In the genomic region with DNA sequence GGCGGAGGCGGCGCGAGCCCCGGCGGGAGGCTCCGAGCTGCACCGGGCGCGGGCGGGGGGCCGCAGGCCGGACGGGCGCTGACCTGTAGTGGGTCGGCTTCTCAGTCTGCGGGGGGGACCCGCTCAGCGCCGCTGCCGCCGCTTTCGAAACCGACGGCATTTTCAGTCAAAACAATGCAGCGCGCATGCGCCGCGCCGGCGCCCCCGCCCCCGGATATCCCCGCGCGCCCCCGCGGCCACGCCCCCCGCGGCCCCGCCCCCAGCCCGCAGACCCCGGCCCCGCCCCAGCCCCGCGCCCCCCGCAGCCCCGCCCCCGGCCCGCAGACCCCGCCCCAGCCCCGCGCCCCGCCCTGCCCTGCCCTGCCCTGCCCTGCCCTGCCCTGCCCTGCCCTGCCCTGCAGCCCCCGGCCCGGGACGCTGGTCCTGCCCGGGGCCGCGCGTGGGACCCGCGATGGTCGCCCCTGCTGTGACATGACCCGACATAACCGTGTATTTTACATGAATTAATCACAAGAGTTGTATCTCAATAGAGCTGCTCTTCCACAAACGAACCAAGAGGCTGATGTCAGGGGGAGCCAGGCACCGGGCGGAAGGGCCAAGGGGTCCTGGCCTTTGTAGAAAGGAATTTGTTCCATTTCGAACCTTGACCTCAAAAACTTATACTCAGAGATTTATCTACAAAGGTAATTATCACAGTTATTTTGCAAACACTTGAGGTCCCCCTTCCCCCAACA, we compare ENCODE assay signal across 8 cellular contexts. TPM values are rescaled to one million over a fixed set of nuclear protein-coding genes. Genes with fewer than 3 reads are reported as not detected.
DNase-seq lines count a peak whose midpoint lies in the region; FAIRE-seq and TF ChIP-seq lines count a peak whose summit lies in the region.

A gene with protein sequence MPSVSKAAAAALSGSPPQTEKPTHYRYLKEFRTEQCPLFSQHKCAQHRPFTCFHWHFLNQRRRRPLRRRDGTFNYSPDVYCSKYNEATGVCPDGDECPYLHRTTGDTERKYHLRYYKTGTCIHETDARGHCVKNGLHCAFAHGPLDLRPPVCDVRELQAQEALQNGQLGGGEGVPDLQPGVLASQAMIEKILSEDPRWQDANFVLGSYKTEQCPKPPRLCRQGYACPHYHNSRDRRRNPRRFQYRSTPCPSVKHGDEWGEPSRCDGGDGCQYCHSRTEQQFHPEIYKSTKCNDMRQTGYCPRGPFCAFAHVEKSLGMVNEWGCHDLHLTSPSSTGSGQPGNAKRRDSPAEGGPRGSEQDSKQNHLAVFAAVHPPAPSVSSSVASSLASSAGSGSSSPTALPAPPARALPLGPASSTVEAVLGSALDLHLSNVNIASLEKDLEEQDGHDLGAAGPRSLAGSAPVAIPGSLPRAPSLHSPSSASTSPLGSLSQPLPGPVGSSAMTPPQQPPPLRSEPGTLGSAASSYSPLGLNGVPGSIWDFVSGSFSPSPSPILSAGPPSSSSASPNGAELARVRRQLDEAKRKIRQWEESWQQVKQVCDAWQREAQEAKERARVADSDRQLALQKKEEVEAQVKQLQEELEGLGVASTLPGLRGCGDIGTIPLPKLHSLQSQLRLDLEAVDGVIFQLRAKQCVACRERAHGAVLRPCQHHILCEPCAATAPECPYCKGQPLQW (minus strand): TSS at position 173 of the 734 bp plus-strand sequence. CDS start 13 bp downstream, at position 160.

- H4K8ac ChIP-seq in H1 (ENCODE audit: extremely low read depth, insufficient read depth, low read length): peak within 1 kb of the TSS; percentile 86

- peaks cover 4% of the 10 kb centered on the region; the same call in 1 of the 2 replicates for H3K79me1 ChIP-seq in H1 (ENCODE audit: low read depth, low read length)

- TF ChIP-seq CTCF in H1 (IDR thresholded peaks at IDR 0.05; ENCODE audit: control extremely low read depth in 1 of 3, insufficient read depth in 1 of 3, low read depth in 1 of 3, low read length in 3 of 3): no peak

- no peak within 1 kb of the TSS for H2BK15ac ChIP-seq in H1 (ENCODE audit: low read length)

- H3K27ac ChIP-seq in H1 (ENCODE audit: low read depth, low read length): no peak within 1 kb of the TSS; the same call in 1 of the 2 replicates

- H3K56ac ChIP-seq in H1 (replicated peaks; ENCODE audit: insufficient read length, low read depth, low read length): peak within 1 kb of the TSS; percentile 46

- FAIRE-seq in H1 (lab: Jason Lieb, UNC): no peak

- peak; percentile 65 for DNase-seq in ELR (ENCODE audit: low read depth)
- peak; percentile 88 for DNase-seq in HEK293T (ENCODE audit: extremely low spot score)
- peak; percentile 1 for DNase-seq in NCI-H526 treated with DMSO at 0.1 percent for 48 hours (lab: John Stamatoyannopoulos, UW)
- peak; percentile 55 to 74 (median 56) for DNase-seq in activated CD8-positive, alpha-beta memory T cell treated with anti-CD3 and anti-CD28 coated beads for 48 hours (ENCODE audit: low read depth in 2 of 3, low spot score in 2 of 3)
- DNase-seq in H1 (ENCODE audit: low read depth in 1 of 2, low spot score in 2 of 2): peak in 1 of 2 experiments; percentile 88
- DNase-seq in mesenteric fat pad (ENCODE audit: low spot score): peak; percentile 94
- peak; percentile 61 for DNase-seq in stimulated activated CD8-positive, alpha-beta memory T cell treated with anti-CD3 and anti-CD28 coated beads, Interleukin-15, amount 100 ng/mL, for 1 hour (ENCODE audit: low read depth)
- no peak for DNase-seq in GOT3 (lab: John Stamatoyannopoulos, UW)

- no peak for TF ChIP-seq EP300 in H1 (IDR thresholded peaks at IDR 0.05; ENCODE audit: borderline replicate concordance in 1 of 2, low read depth in 2 of 2, low read length in 2 of 2)

- H2BK20ac ChIP-seq in H1 (ENCODE audit: low read length): no peak within 1 kb of the TSS

- CTCF ChIA-PET in HEK293T (lab: Yijun Ruan, JAX): no interaction called here
- CTCF ChIA-PET in H1 (lab: Charles Lee; ENCODE audit: partially characterized antibody): interaction anchor here (0.8 to 1.8 kb wide), 3 partner anchors 12 to 84 kb away, joined by 3 read pairs; no protein-coding TSS in a partner anchor

- no peak within 1 kb of the TSS; the same call in 1 of the 2 replicates for H3K18ac ChIP-seq in H1 (ENCODE audit: extremely low read depth, low read length)

- H2AFZ ChIP-seq in H1 (ENCODE audit: low read length): no peak within 1 kb of the TSS

- H4K5ac ChIP-seq in H1 (ENCODE audit: insufficient read length, low read depth, low read length): peak within 1 kb of the TSS; percentile 60

- no peak within 1 kb of the TSS for H3K14ac ChIP-seq in H1 (ENCODE audit: insufficient read length)

- H3K27me3 ChIP-seq in H1 (replicated peaks in 1 of 4; ENCODE audit: control insufficient read depth in 3 of 4, extremely low read depth in 1 of 4, insufficient read depth in 3 of 4, low read length in 3 of 4): no peaks in the 10 kb centered on the region

- 16% methylated on average over 16 of the region's 72 CpGs; no CpG with 5 or more reads in 1 of the 2 experiments for WGBS in H1 (ENCODE audit: extremely low coverage in 1 of 2, insufficient coverage in 1 of 2, insufficient read length in 1 of 2, insufficient replicate concordance in 2 of 2, low coverage in 1 of 2, low lambda C conversion rate in 2 of 2, missing lambda C conversion rate in 1 of 2), 2 experiments

- peaks cover 3% of the 10 kb centered on the region for H3K23me2 ChIP-seq in H1 (ENCODE audit: low read depth, low read length)

- no peak within 1 kb of the TSS for H2BK5ac ChIP-seq in H1 (ENCODE audit: low read depth, low read length)

- peak within 1 kb of the TSS; percentile 60; the same call in 1 of the 2 replicates for H2BK12ac ChIP-seq in H1 (ENCODE audit: low read depth, low read length)

- peak within 1 kb of the TSS; percentile 62 to 98 (median 78) for H3K4me3 ChIP-seq in H1 (ENCODE audit: extremely low read depth in 1 of 4, insufficient read depth in 2 of 4, low read depth in 3 of 4, low read length in 4 of 4)

- no peak for TF ChIP-seq POLR2A in H1 (IDR thresholded peaks at IDR 0.05; ENCODE audit: control extremely low read depth in 1 of 2, low read depth in 2 of 2, low read length in 2 of 2)

- H4K91ac ChIP-seq in H1 (replicated peaks; ENCODE audit: insufficient read length, low read length): peak within 1 kb of the TSS; percentile 15

- H3K4me1 ChIP-seq in H1 (replicated peaks in 1 of 4; ENCODE audit: control insufficient read depth in 3 of 4, insufficient read depth in 4 of 4, low read length in 3 of 4): peaks cover 0 to 3% (median 2%) of the 10 kb centered on the region in 4 experiments; a peak in 5 of 7 replicates

- POLR2A ChIA-PET in HEK293T (lab: Yijun Ruan, JAX) (no interaction called here), H1 (lab: Charles Lee; ENCODE audit: partially characterized antibody) (interaction anchor here (1.0 to 1.1 kb wide), 2 partner anchors 12 to 19 kb away, joined by 3 to 4 read pairs; no protein-coding TSS in a partner anchor)

- peak within 1 kb of the TSS in 3 of 4 experiments; percentile 54 to 89 (median 71); a peak in 4 of 7 replicates for H3K9ac ChIP-seq in H1 (replicated peaks in 1 of 4; ENCODE audit: extremely low read depth in 1 of 4, low read depth in 3 of 4, low read length in 3 of 4)

- H3K36me3 ChIP-seq in H1 (ENCODE audit: control insufficient read depth in 2 of 4, insufficient read depth in 4 of 4, low read length in 3 of 4): no peaks in the 10 kb centered on the region; a peak in 3 of 8 replicates

- H2AK5ac ChIP-seq in H1 (ENCODE audit: low read depth, low read length): no peak within 1 kb of the TSS

- TF ChIP-seq RAD21 in H1 (IDR thresholded peaks at IDR 0.05 in 1 of 2, conservative IDR thresholded peaks at IDR 0.05 in 1 of 2; ENCODE audit: low read depth in 2 of 2, low read length in 2 of 2): no peak

- no peaks in the 10 kb centered on the region for H3K9me3 ChIP-seq in H1 (ENCODE audit: insufficient read depth in 2 of 2, low read depth in 1 of 2, low read length in 1 of 2)

- H3K4me2 ChIP-seq in H1 (ENCODE audit: insufficient read depth in 1 of 2, low read depth in 2 of 2, low read length in 2 of 2): peak within 1 kb of the TSS; percentile 22 to 76

- H3K79me2 ChIP-seq in H1 (ENCODE audit: control insufficient read depth in 1 of 2, insufficient read depth in 2 of 2, low read length in 2 of 2): peaks cover under 1 to 14% of the 10 kb centered on the region in 2 experiments

- H4K20me1 ChIP-seq in H1 (replicated peaks in 1 of 2; ENCODE audit: control insufficient read depth in 1 of 2, insufficient read depth in 2 of 2, low read length in 2 of 2): peaks cover 2 to 10% of the 10 kb centered on the region in 2 experiments

- no peak within 1 kb of the TSS for H2BK120ac ChIP-seq in H1 (replicated peaks; ENCODE audit: low read depth, low read length)

- H3K23ac ChIP-seq in H1 (ENCODE audit: insufficient read length): no peak within 1 kb of the TSS

- H3K4ac ChIP-seq in H1 (replicated peaks; ENCODE audit: insufficient read length, low read depth, low read length): peak within 1 kb of the TSS; percentile 69

TF ChIP-seq in HEK293T, 16 proteins besides CTCF, POLR2A, EP300 and RAD21 (continues in another document):
- TF ChIP-seq ZNF384 (IDR thresholded peaks at IDR 0.05): no peak
- TF ChIP-seq L3MBTL2 (conservative IDR thresholded peaks at IDR 0.05): no peak
- TF ChIP-seq BHLHE40 (IDR thresholded peaks at IDR 0.05; ENCODE audit: borderline replicate concordance): no peak
- no peak for TF ChIP-seq SUZ12 (IDR thresholded peaks at IDR 0.05)
- TF ChIP-seq TARDBP (IDR thresholded peaks at IDR 0.05): no peak
- no peak for TF ChIP-seq FOXK2 (IDR thresholded peaks at IDR 0.05)
- TF ChIP-seq FOXM1 (IDR thresholded peaks at IDR 0.05; ENCODE audit: borderline replicate concordance): no peak; the same call in 1 of the 2 replicates
- no peak for TF ChIP-seq ELF4 (IDR thresholded peaks at IDR 0.05)

TF ChIP-seq in H1, 55 proteins besides CTCF, POLR2A, EP300 and RAD21:
- TF ChIP-seq TAF1 (IDR thresholded peaks at IDR 0.05; ENCODE audit: low read depth, low read length): peak; percentile 50
- peak; percentile 66 for TF ChIP-seq NRF1 (IDR thresholded peaks at IDR 0.05; ENCODE audit: low read depth, low read length)
- 0 out of 2 replicates have a peak, but pooled peaks have one; percentile 4 for TF ChIP-seq CEBPB (IDR thresholded peaks at IDR 0.05; ENCODE audit: low read depth, low read length)
- peak; percentile 41; the same call in 1 of the 2 replicates for TF ChIP-seq EGR1 (IDR thresholded peaks at IDR 0.05; ENCODE audit: borderline replicate concordance, low read depth, low read length)
- no peak for TF ChIP-seq GTF2F1 (IDR thresholded peaks at IDR 0.05; ENCODE audit: borderline replicate concordance, low read depth, low read length)
TF ChIP-seq in H1: peak in this region for 4.

RNA-seq across cellular contexts. Expression of the gene that starts here (rescaled TPM):
- 31.8 and 32.1 TPM in 2 replicates for total RNA-seq in H1 (2021; fragmentation: NEBNext Ultra II Directional; extraction: Animal tissue kit (Norgen Biotek cat#: 25700))
- polyA plus RNA-seq in H1 (2011; rRNA removed): 25.1 and 32.0 TPM in 2 replicates
- 32.1 TPM for polyA plus RNA-seq in H1 (2011; cell fraction: cytosol; rRNA removed)
- 126 TPM for polyA plus RNA-seq in H1 (2011; cell fraction: nucleus; rRNA removed)
- 11.6 to 23.0 TPM (median 17.3 TPM) in 4 replicates for polyA plus RNA-seq in H1 (2012, experiment 1 of 2)
- 8.4 TPM for polyA plus RNA-seq in H1 (2012, experiment 2 of 2)
- polyA plus RNA-seq in H1 (2013, experiment 1 of 2): 15.8 TPM
- polyA plus RNA-seq in H1 (2013, experiment 2 of 2): 13.7 TPM
- 7.3 and 13.6 TPM in 2 replicates for polyA minus RNA-seq in H1 (2011; rRNA and poly(A)+ RNA removed)
- 30.1 TPM for polyA minus RNA-seq in H1 (2011; cell fraction: cytosol; rRNA and poly(A)+ RNA removed)
- 31.8 TPM for polyA minus RNA-seq in H1 (2011; cell fraction: nucleus; rRNA and poly(A)+ RNA removed)
- total RNA-seq in mesenteric fat pad: 14.5 TPM
